8 cellular contexts compared by ENCODE assay signal in genomic region chr19:48634424-48635262, GRCh38. TPM values are rescaled to one million over a fixed set of nuclear protein-coding genes. Genes with fewer than 3 reads are reported as not detected.
DNase-seq lines count a peak whose midpoint lies in the region; ATAC-seq and TF ChIP-seq lines count a peak whose summit lies in the region.

No MANE protein-coding gene starts in this region.

- peak overlapping the region; percentile 67 for H3K27ac ChIP-seq in HL-60 (replicated peaks)

- CTCF ChIA-PET in activated CD4-positive, alpha-beta memory T cell treated with anti-CD3 and anti-CD28 coated beads, Interleukin-2, amount 10 ng/mL, durations not matched to agents 7 days and 5 days (lab: Charles Lee): interaction anchor here (0.6 to 2.0 kb wide), 5 partner anchors 11 to 76 kb away, joined by 3 to 11 read pairs (median 3); partner anchors contain the start of genes CA11, RPL18 and SPHK2

- H3K4me3 Mint-ChIP-seq in activated CD4-positive, alpha-beta memory T cell treated with anti-CD3 and anti-CD28 coated beads, Interleukin-2, amount 10 ng/mL, durations not matched to agents 7 days and 5 days: peak overlapping the region; percentile 70

- H3K36me3 Mint-ChIP-seq in activated CD4-positive, alpha-beta memory T cell treated with anti-CD3 and anti-CD28 coated beads, Interleukin-2, amount 10 ng/mL, durations not matched to agents 7 days and 5 days (ENCODE audit: low read depth): peaks cover 4% of the 10 kb centered on the region

- peaks cover 53% of the 10 kb centered on the region for H3K4me1 Mint-ChIP-seq in activated CD4-positive, alpha-beta memory T cell treated with anti-CD3 and anti-CD28 coated beads, Interleukin-2, amount 10 ng/mL, durations not matched to agents 7 days and 5 days

- H3K27me3 ChIP-seq in HL-60 (ENCODE audit: insufficient read depth, poor library complexity, severe bottlenecking): no peaks in the 10 kb centered on the region

- TF ChIP-seq CTCF in HL-60 (IDR thresholded peaks at IDR 0.05; ENCODE audit: insufficient read depth, low read length): no peak
- no peak for TF ChIP-seq CTCF in lower leg skin (IDR thresholded peaks at IDR 0.05)

- ATAC-seq in GM18502 (IDR thresholded peaks at IDR 0.05; ENCODE audit: poor library complexity, unreplicated experiment): peak; percentile 39
- ATAC-seq in GM21529 (IDR thresholded peaks at IDR 0.05; ENCODE audit: unreplicated experiment): no peak

- H3K9me3 Mint-ChIP-seq in activated CD4-positive, alpha-beta memory T cell treated with anti-CD3 and anti-CD28 coated beads, Interleukin-2, amount 10 ng/mL, durations not matched to agents 7 days and 5 days: no peaks in the 10 kb centered on the region

- intact Hi-C loops in lower leg skin (cut with DNase I; ENCODE audit: low total_unique reads): no loop called here

- DNase-seq in HL-60 (ENCODE audit: low read depth in 1 of 2, low spot score in 1 of 2) (peak; percentile 93 to 97), NCI-H82 treated with DMSO at 0.1 percent for 48 hours (lab: John Stamatoyannopoulos, UW; ENCODE audit: unreplicated experiment) (peak; percentile 94), dermis microvascular lymphatic vessel endothelial cell (ENCODE audit: low read depth in 2 of 2) (peak; percentile 88 to 95), lower leg skin (ENCODE audit: low spot score in 2 of 2) (peak; percentile 96 to 99)
- DNase-seq in activated CD4-positive, alpha-beta memory T cell treated with anti-CD3 and anti-CD28 coated beads, Interleukin-2, amount 10 ng/mL, durations not matched to agents 7 days and 5 days: peak; percentile 93
- DNase-seq in stimulated activated CD4-positive, alpha-beta T cell treated with anti-CD3 and anti-CD28 coated beads, Interleukin-4, amount 100 ng/mL, for 24 hours: peak; percentile 93

- POLR2A ChIA-PET in activated CD4-positive, alpha-beta memory T cell treated with anti-CD3 and anti-CD28 coated beads, Interleukin-2, amount 10 ng/mL, durations not matched to agents 7 days and 5 days (lab: Charles Lee): interaction anchor here (0.6 to 4.7 kb wide), 5 partner anchors 9 to 17 kb away, joined by 3 to 47 read pairs (median 4); partner anchors contain the start of genes CA11, RPL18 and SPHK2

- H3K4me3 ChIP-seq in HL-60 (replicated peaks; ENCODE audit: insufficient read depth, low read length) (peak overlapping the region; percentile 87), lower leg skin (ENCODE audit: low read depth, poor library complexity, severe bottlenecking) (no peak overlapping the region)

- no peaks in the 10 kb centered on the region for H3K27me3 Mint-ChIP-seq in activated CD4-positive, alpha-beta memory T cell treated with anti-CD3 and anti-CD28 coated beads, Interleukin-2, amount 10 ng/mL, durations not matched to agents 7 days and 5 days

- 3 to 4% methylated on average over 36 to 37 of the region's 37 CpGs for WGBS in lower leg skin, 2 donors

- H3K27ac Mint-ChIP-seq in activated CD4-positive, alpha-beta memory T cell treated with anti-CD3 and anti-CD28 coated beads, Interleukin-2, amount 10 ng/mL, durations not matched to agents 7 days and 5 days: peak overlapping the region; percentile 84

- no peak for TF ChIP-seq POLR2A in lower leg skin (IDR thresholded peaks at IDR 0.05)

RNA-seq across cellular contexts. Expression of gene DBP, which starts 2.5 kb away (rescaled TPM):
- 10 to 100 TPM; 18.7 to 19.1 TPM for total RNA-seq in activated CD4-positive, alpha-beta memory T cell treated with anti-CD3 and anti-CD28 coated beads, Interleukin-2, amount 10 ng/mL, durations not matched to agents 7 days and 5 days
- total RNA-seq in dermis microvascular lymphatic vessel endothelial cell (1.4 and 2.8 TPM in 2 replicates), lower leg skin (10 to 100 TPM; 21.1 to 41.6 (median 24.8) TPM)

RNA-seq across cellular contexts. Expression of gene CA11, which starts 11.3 kb away (rescaled TPM):
- 1 to 10 TPM; 3.9 to 4.5 TPM for total RNA-seq in activated CD4-positive, alpha-beta memory T cell treated with anti-CD3 and anti-CD28 coated beads, Interleukin-2, amount 10 ng/mL, durations not matched to agents 7 days and 5 days
- 2.6 and 4.6 TPM in 2 replicates for total RNA-seq in dermis microvascular lymphatic vessel endothelial cell
- 10 to 100 TPM in 3 of 4 donors, 1 to 10 TPM in 1; 7.3 to 37.5 (median 10.3) TPM for total RNA-seq in lower leg skin

RNA-seq across cellular contexts. Expression of gene SPHK2, which starts 15.3 kb away (rescaled TPM):
- total RNA-seq in activated CD4-positive, alpha-beta memory T cell treated with anti-CD3 and anti-CD28 coated beads, Interleukin-2, amount 10 ng/mL, durations not matched to agents 7 days and 5 days: 10 to 100 TPM; 27.7 to 29.5 TPM
- total RNA-seq in dermis microvascular lymphatic vessel endothelial cell (3.9 and 6.3 TPM in 2 replicates), lower leg skin (1 to 10 TPM; 2.2 to 8.8 (median 6.1) TPM)

RNA-seq across cellular contexts. Expression of gene RPL18, which starts 15.7 kb away (rescaled TPM):
- 1,000 to 10,000 TPM; 1,511 to 1,528 TPM for total RNA-seq in activated CD4-positive, alpha-beta memory T cell treated with anti-CD3 and anti-CD28 coated beads, Interleukin-2, amount 10 ng/mL, durations not matched to agents 7 days and 5 days
- 1,899 and 2,423 TPM in 2 replicates for total RNA-seq in dermis microvascular lymphatic vessel endothelial cell
- 1,000 to 10,000 TPM; 3,252 to 5,828 (median 3,870) TPM for total RNA-seq in lower leg skin

RNA-seq across cellular contexts. Expression of gene FAM83E, which starts 19.8 kb away (rescaled TPM):
- total RNA-seq in activated CD4-positive, alpha-beta memory T cell treated with anti-CD3 and anti-CD28 coated beads, Interleukin-2, amount 10 ng/mL, durations not matched to agents 7 days and 5 days: 1 to 10 TPM; 1.3 to 2.6 TPM
- total RNA-seq in dermis microvascular lymphatic vessel endothelial cell: 0.25 and 0.26 TPM in 2 replicates
- 1 to 10 TPM in 2 of 4 donors, under 1 TPM in 2; 0.53 to 8.2 (median 3.8) TPM for total RNA-seq in lower leg skin
